ENCODE assay signal across 9 cellular contexts in the genomic region with DNA sequence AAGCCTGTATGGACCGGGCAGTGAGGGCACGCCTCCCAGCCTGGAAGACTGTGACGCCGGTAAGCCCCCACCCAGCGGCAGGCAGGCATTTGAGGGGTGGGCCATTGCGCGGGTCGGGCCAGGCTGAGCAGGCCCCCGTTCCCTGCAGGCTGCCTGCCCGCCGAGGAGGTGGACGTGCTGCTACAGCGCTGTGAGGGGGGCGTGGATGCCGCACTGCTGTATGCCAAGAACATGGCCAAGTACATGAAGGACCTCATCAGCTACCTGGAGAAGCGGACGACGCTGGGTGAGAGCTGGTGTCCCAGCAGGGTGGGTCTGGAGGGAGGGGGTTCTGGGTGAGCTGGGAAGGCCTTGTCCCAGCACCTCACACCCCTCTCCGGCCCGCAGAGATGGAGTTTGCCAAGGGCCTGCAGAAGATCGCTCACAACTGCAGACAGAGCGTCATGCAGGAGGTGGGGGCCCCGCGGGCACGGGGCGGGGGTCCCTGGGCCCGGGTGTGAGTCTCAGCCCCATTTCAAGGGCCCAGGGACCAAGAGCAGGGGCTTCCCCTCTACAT. TPM values are rescaled to one million over a fixed set of nuclear protein-coding genes. Genes with fewer than 3 reads are reported as not detected.
DNase-seq lines count a peak whose midpoint lies in the region; ATAC-seq and TF ChIP-seq lines count a peak whose summit lies in the region.
"Had no signal": no experiment of that assay in that cellular context is flagged by ENCODE, and none has a peak within 500 bp of the region (broad histone marks: within the 10 kb centered on the region; RNA-seq: fewer than 3 reads in every experiment).

No MANE protein-coding gene starts in this region.

- no peaks in the 10 kb centered on the region for H3K27me3 Mint-ChIP-seq in activated naive CD8-positive, alpha-beta T cell treated with anti-CD3 and anti-CD28 coated beads for 36 hours

- H3K4me3 ChIP-seq in DOHH2 (ENCODE audit: low read length) (peak overlapping the region; percentile 65), LNCaP clone FGC (ENCODE audit: low read depth, low read length) (peak overlapping the region; percentile 62), psoas muscle (peak overlapping the region; percentile 15)

- H3K27ac ChIP-seq in DOHH2 (ENCODE audit: low read depth, low read length) (peak overlapping the region; percentile 64), psoas muscle (no peak overlapping the region)
- H3K27ac ChIP-seq: foreskin keratinocyte had no signal

- TF ChIP-seq CTCF in DOHH2 (IDR thresholded peaks at IDR 0.05; ENCODE audit: low read depth, low read length, poor library complexity, severe bottlenecking), result no peak
- no peak for TF ChIP-seq CTCF in LNCaP clone FGC (IDR thresholded peaks at IDR 0.05; ENCODE audit: control insufficient read depth, extremely low read depth, insufficient read depth)
- TF ChIP-seq CTCF in psoas muscle (IDR thresholded peaks at IDR 0.05), result no peak
- TF ChIP-seq CTCF in GM13976 (IDR thresholded peaks at IDR 0.05; ENCODE audit: borderline replicate concordance, control extremely low read depth, extremely low read depth, insufficient read depth, missing control alignments), result no peak

- intact Hi-C loops in psoas muscle (cut with DNase I), result no loop called here

- H3K4me1 ChIP-seq in DOHH2 (ENCODE audit: control insufficient read depth, low read length) (peaks cover 60% of the 10 kb centered on the region), psoas muscle (peaks cover 3% of the 10 kb centered on the region)
- H3K4me1 ChIP-seq: foreskin keratinocyte had no signal

- H3K4me2 ChIP-seq in DOHH2 (ENCODE audit: low read length), result peak overlapping the region; percentile 70

- H4K20me1 ChIP-seq in DOHH2 (ENCODE audit: control insufficient read depth, insufficient read depth, low read depth, low read length), result no peaks in the 10 kb centered on the region

- 73 to 79% (median 74%) methylated on average over 27 of the region's 27 CpGs for WGBS in psoas muscle, 3 donors

- no peak overlapping the region for H3K27ac Mint-ChIP-seq in activated naive CD8-positive, alpha-beta T cell treated with anti-CD3 and anti-CD28 coated beads for 36 hours
- H3K27ac Mint-ChIP-seq: HFFc6 had no signal

- peaks cover 52% of the 10 kb centered on the region for H3K4me1 Mint-ChIP-seq in activated naive CD8-positive, alpha-beta T cell treated with anti-CD3 and anti-CD28 coated beads for 36 hours

- DNase-seq in LNCaP clone FGC (ENCODE audit: low read depth), result no peak
- no peak for DNase-seq in activated naive CD8-positive, alpha-beta T cell treated with anti-CD3 and anti-CD28 coated beads for 36 hours
- peak in 1 of 2 donors; percentile 51 for DNase-seq in psoas muscle
- DNase-seq in GM13976 (ENCODE audit: low spot score), result no peak
- no peak for DNase-seq in NCI-H1417 (lab: John Stamatoyannopoulos, UW)
- DNase-seq: HFFc6 had no signal

- H3K27me3 ChIP-seq in DOHH2 (ENCODE audit: control insufficient read depth, low read length) (no peaks in the 10 kb centered on the region), psoas muscle (ENCODE audit: insufficient read depth in 3 of 3, low read length in 2 of 3) (peaks cover 0 to 36% (median 21%) of the 10 kb centered on the region in 3 donors)

- H3K4me3 Mint-ChIP-seq in activated naive CD8-positive, alpha-beta T cell treated with anti-CD3 and anti-CD28 coated beads for 36 hours, result peak overlapping the region; percentile 55
- H3K4me3 Mint-ChIP-seq: HFFc6 had no signal

- peaks cover 60% of the 10 kb centered on the region for H3K36me3 Mint-ChIP-seq in activated naive CD8-positive, alpha-beta T cell treated with anti-CD3 and anti-CD28 coated beads for 36 hours

- H3K79me2 ChIP-seq in DOHH2 (ENCODE audit: control insufficient read depth, low read length), result peaks cover 63% of the 10 kb centered on the region

- peaks cover 28% of the 10 kb centered on the region for H3F3A ChIP-seq in DOHH2 (ENCODE audit: control insufficient read depth, insufficient read depth)

- in situ Hi-C loops in GM13976 (cut with MboI; ENCODE audit: low sequenced_read_pairs, unreplicated experiment), result no loop called here

- peaks cover 60% of the 10 kb centered on the region for H3K36me3 ChIP-seq in DOHH2 (ENCODE audit: control insufficient read depth, low read length)
- no peaks in the 10 kb centered on the region for H3K36me3 ChIP-seq in psoas muscle (ENCODE audit: insufficient read depth in 1 of 2, low read depth in 1 of 2)

- H3K9me3 ChIP-seq in DOHH2 (ENCODE audit: control insufficient read depth, insufficient read depth, low read length), result no peaks in the 10 kb centered on the region
- H3K9me3 ChIP-seq in psoas muscle, result no peaks in the 10 kb centered on the region

- H3K9me3 Mint-ChIP-seq in activated naive CD8-positive, alpha-beta T cell treated with anti-CD3 and anti-CD28 coated beads for 36 hours, result no peaks in the 10 kb centered on the region
- H3K9me3 Mint-ChIP-seq: HFFc6 had no signal

- no peak for ATAC-seq in psoas muscle
- no peak for ATAC-seq in HG02981 (IDR thresholded peaks at IDR 0.05; ENCODE audit: unreplicated experiment)

- H3K9me2 ChIP-seq in DOHH2 (replicated peaks; ENCODE audit: control insufficient read depth, low read length), result no peaks in the 10 kb centered on the region

RNA-seq across cellular contexts. Expression of a gene that starts 7.1 kb away (rescaled TPM):
- total RNA-seq in activated naive CD8-positive, alpha-beta T cell treated with anti-CD3 and anti-CD28 coated beads for 36 hours, result 100 to 1,000 TPM; 113 to 122 TPM
- 1 to 10 TPM; 2.0 to 4.0 (median 3.2) TPM for total RNA-seq in psoas muscle
- 1 to 10 TPM; 1.2 to 1.8 (median 1.8) TPM for polyA plus RNA-seq in psoas muscle

RNA-seq across cellular contexts. Expression of a gene that starts 21.1 kb away (rescaled TPM):
- 100 to 1,000 TPM; 290 to 291 TPM for total RNA-seq in activated naive CD8-positive, alpha-beta T cell treated with anti-CD3 and anti-CD28 coated beads for 36 hours
- 100 to 1,000 TPM; 133 to 147 (median 143) TPM for total RNA-seq in psoas muscle
- polyA plus RNA-seq in psoas muscle, result 100 to 1,000 TPM; 170 to 243 (median 217) TPM

RNA-seq across cellular contexts. Expression of a gene that starts 29.8 kb away (rescaled TPM):
- total RNA-seq in activated naive CD8-positive, alpha-beta T cell treated with anti-CD3 and anti-CD28 coated beads for 36 hours, result 100 to 1,000 TPM; 225 to 231 TPM
- 100 to 1,000 TPM; 279 to 560 (median 304) TPM for total RNA-seq in psoas muscle
- 100 to 1,000 TPM; 490 to 762 (median 618) TPM for polyA plus RNA-seq in psoas muscle

RNA-seq across cellular contexts. Expression of a gene that starts 34.1 kb away (rescaled TPM):
- 10 to 100 TPM in 1 of 2 experiments, 1 to 10 TPM in 1; 9.8 to 11.2 TPM for total RNA-seq in activated naive CD8-positive, alpha-beta T cell treated with anti-CD3 and anti-CD28 coated beads for 36 hours
- 10 to 100 TPM in 3 of 4 donors, 1 to 10 TPM in 1; 5.2 to 19.5 (median 16.5) TPM for total RNA-seq in psoas muscle
- polyA plus RNA-seq in psoas muscle, result 10 to 100 TPM in 1 of 3 donors, 1 to 10 TPM in 2; 2.6 to 10.1 (median 3.3) TPM

RNA-seq across cellular contexts. Expression of a gene that starts 47.6 kb away (rescaled TPM):
- total RNA-seq in activated naive CD8-positive, alpha-beta T cell treated with anti-CD3 and anti-CD28 coated beads for 36 hours, result 10 to 100 TPM; 76.0 to 80.5 TPM
- 1 to 10 TPM; 3.0 to 9.5 (median 8.5) TPM for total RNA-seq in psoas muscle
- 1 to 10 TPM; 1.7 to 6.3 (median 2.3) TPM for polyA plus RNA-seq in psoas muscle

Comparison
In these comparisons a context has a peak if more than half of its experiments do, and no peak if none do; other contexts are left out.
1. H3K4me3 ChIP-seq: peak in every context shown above with its lines; median percentile 65 in DOHH2; 62 in LNCaP clone FGC; 15 in psoas muscle.
2. RNA of a gene that starts 7.1 kb away (total RNA-seq): 113 to 122 TPM in activated naive CD8-positive, alpha-beta T cell treated with anti-CD3 and anti-CD28 coated beads for 36 hours; 2.0 to 4.0 TPM in psoas muscle; every median in the first group is over 10 times any median in the second.